In genomic region chr20:50153153-50153499, GRCh38 we compare ENCODE assay signal across 8 cellular contexts. TPM values are rescaled to one million over a fixed set of nuclear protein-coding genes. Genes with fewer than 3 reads are reported as not detected.
DNase-seq lines count a peak whose midpoint lies in the region; ATAC-seq lines count a peak whose summit lies in the region.

No MANE protein-coding gene starts in this region.

- H3K27ac Mint-ChIP-seq in activated CD4-positive, alpha-beta T cell treated with anti-CD3 and anti-CD28 coated beads, Interleukin-2, amount 10 ng/mL, durations not matched to agents 7 days and 5 days: peak overlapping the region; percentile 91

- ATAC-seq in HG02610 (IDR thresholded peaks at IDR 0.05; ENCODE audit: unreplicated experiment): no peak
- no peak for ATAC-seq in HG03520 (IDR thresholded peaks at IDR 0.05; ENCODE audit: unreplicated experiment)

- peak overlapping the region; percentile 99 for H3K27ac ChIP-seq in epithelial cell of prostate

- H3K4me1 Mint-ChIP-seq in activated CD4-positive, alpha-beta T cell treated with anti-CD3 and anti-CD28 coated beads, Interleukin-2, amount 10 ng/mL, durations not matched to agents 7 days and 5 days: peaks cover 55% of the 10 kb centered on the region

- peak overlapping the region; percentile 90 for H3K4me3 Mint-ChIP-seq in activated CD4-positive, alpha-beta T cell treated with anti-CD3 and anti-CD28 coated beads, Interleukin-2, amount 10 ng/mL, durations not matched to agents 7 days and 5 days

- POLR2A ChIA-PET in activated CD4-positive, alpha-beta T cell treated with anti-CD3 and anti-CD28 coated beads, Interleukin-2, amount 10 ng/mL, durations not matched to agents 7 days and 5 days (lab: Charles Lee): interaction anchor here (0.9 kb wide), 2 partner anchors 40 to 340 kb away, joined by 3 read pairs; partner anchors contain the start of gene UBE2V1

- no peak for DNase-seq in activated CD4-positive, alpha-beta T cell treated with anti-CD3 and anti-CD28 coated beads, Interleukin-2, amount 10 ng/mL, durations not matched to agents 7 days and 5 days
- no peak for DNase-seq in activated CD4-positive, alpha-beta T cell treated with anti-CD3 and anti-CD28 coated beads, Interleukin-2, amount 50 U/mL, for 4 hours
- DNase-seq in OCI-M1 (lab: John Stamatoyannopoulos, UW) (peak; percentile 49), epithelial cell of prostate (ENCODE audit: low read depth, low spot score) (no peak), posterior vena cava (ENCODE audit: low spot score) (peak; percentile 83), Kasumi-1 (lab: John Stamatoyannopoulos, UW) (no peak)

- H3K9me3 Mint-ChIP-seq in activated CD4-positive, alpha-beta T cell treated with anti-CD3 and anti-CD28 coated beads, Interleukin-2, amount 10 ng/mL, durations not matched to agents 7 days and 5 days: no peaks in the 10 kb centered on the region

- H3K27me3 Mint-ChIP-seq in activated CD4-positive, alpha-beta T cell treated with anti-CD3 and anti-CD28 coated beads, Interleukin-2, amount 10 ng/mL, durations not matched to agents 7 days and 5 days: no peaks in the 10 kb centered on the region

- CTCF ChIA-PET in activated CD4-positive, alpha-beta T cell treated with anti-CD3 and anti-CD28 coated beads, Interleukin-2, amount 10 ng/mL, durations not matched to agents 7 days and 5 days (lab: Charles Lee): interaction anchor here (0.6 to 3.7 kb wide), 15 partner anchors 9 to 311 kb away, joined by 3 to 32 read pairs (median 5); partner anchors contain the start of gene UBE2V1

- intact Hi-C loops in posterior vena cava (cut with DNase I): no loop called here

- peaks cover 23% of the 10 kb centered on the region for H3K36me3 Mint-ChIP-seq in activated CD4-positive, alpha-beta T cell treated with anti-CD3 and anti-CD28 coated beads, Interleukin-2, amount 10 ng/mL, durations not matched to agents 7 days and 5 days (ENCODE audit: low read depth)

RNA-seq across cellular contexts. Expression of gene PEDS1, which starts 0.4 kb away (rescaled TPM):
- total RNA-seq in activated CD4-positive, alpha-beta T cell treated with anti-CD3 and anti-CD28 coated beads, Interleukin-2, amount 10 ng/mL, durations not matched to agents 7 days and 5 days: 10 to 100 TPM; 27.9 to 31.3 TPM
- 10 to 100 TPM; 31.5 to 35.5 TPM for total RNA-seq in posterior vena cava

RNA-seq across cellular contexts. Expression of gene CEBPB, which starts 37.5 kb away (rescaled TPM):
- 10 to 100 TPM; 17.9 to 24.1 TPM for total RNA-seq in activated CD4-positive, alpha-beta T cell treated with anti-CD3 and anti-CD28 coated beads, Interleukin-2, amount 10 ng/mL, durations not matched to agents 7 days and 5 days
- 100 to 1,000 TPM in 1 of 2 donors, 10 to 100 TPM in 1; 95.5 to 170 TPM for total RNA-seq in posterior vena cava

RNA-seq across cellular contexts. Expression of gene UBE2V1, which starts 40.2 kb away (rescaled TPM):
- 100 to 1,000 TPM; 111 to 144 TPM for total RNA-seq in activated CD4-positive, alpha-beta T cell treated with anti-CD3 and anti-CD28 coated beads, Interleukin-2, amount 10 ng/mL, durations not matched to agents 7 days and 5 days
- total RNA-seq in posterior vena cava: 10 to 100 TPM; 77.0 to 89.4 TPM

Comparison
In these comparisons a context has a peak if more than half of its experiments do, and no peak if none do; other contexts are left out.
1. DNase-seq: peak in OCI-M1 (single experiment) and posterior vena cava (single experiment); none in activated CD4-positive, alpha-beta T cell treated with anti-CD3 and anti-CD28 coated beads, Interleukin-2, amount 10 ng/mL, durations not matched to agents 7 days and 5 days (single experiment), activated CD4-positive, alpha-beta T cell treated with anti-CD3 and anti-CD28 coated beads, Interleukin-2, amount 50 U/mL, for 4 hours (0 of 2), epithelial cell of prostate (single experiment) and Kasumi-1 (0 of 2).